In the genomic region with DNA sequence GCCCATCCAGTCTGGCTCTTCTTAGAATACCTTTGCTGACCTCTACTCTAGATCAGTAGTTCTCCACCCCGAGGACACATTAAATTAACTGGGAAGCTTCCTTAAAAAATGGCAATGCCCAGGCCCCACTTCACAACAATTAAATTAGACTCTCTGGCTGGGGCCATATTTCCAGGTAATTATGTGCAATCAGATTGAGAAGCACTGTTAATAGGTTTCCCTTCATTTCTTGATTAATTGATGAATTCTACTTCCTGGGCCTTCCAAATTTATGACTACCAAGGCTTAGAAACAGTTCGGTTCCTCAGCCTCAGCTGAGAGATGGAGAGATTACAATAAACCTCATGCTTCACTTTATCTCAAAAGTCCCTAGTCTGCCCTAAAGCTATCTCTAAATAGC, we compare ENCODE assay signal across 27 cellular contexts.
"Had no signal": no experiment of that assay in that cellular context is flagged by ENCODE, and none has a peak within 500 bp of the region (broad histone marks: within the 10 kb centered on the region; RNA-seq: fewer than 3 reads in every experiment).

No MANE protein-coding gene starts in this region.

- H3K4me1 ChIP-seq: right atrium auricular region, right lobe of liver, testis, transverse colon, vagina had no signal

- H3K27ac ChIP-seq: left ventricle myocardium inferior, ovary, right atrium auricular region, right lobe of liver, testis, thyroid gland, transverse colon, upper lobe of left lung, vagina had no signal

- H3K36me3 ChIP-seq: left ventricle myocardium inferior, ovary, right atrium auricular region, right lobe of liver, thyroid gland, transverse colon, upper lobe of left lung, vagina had no signal

- H3K27me3 ChIP-seq: ovary, right atrium auricular region, right lobe of liver, testis, thyroid gland, transverse colon, upper lobe of left lung, vagina had no signal

- H3K4me2 ChIP-seq: smooth muscle cell had no signal

- H3K9me3 ChIP-seq: left ventricle myocardium inferior, mucosa of descending colon, ovary, right atrium auricular region, right lobe of liver, testis, thyroid gland, transverse colon, upper lobe of left lung, vagina had no signal

- ATAC-seq: mucosa of descending colon; naive thymus-derived CD4-positive, alpha-beta T cell; natural killer cell treated with Interleukin-12 subunit alpha and Interleukin-12 subunit beta and Interleukin-15 and Interleukin-18, amount 100 ng/mL, for 72 hours; right lobe of liver; stimulated activated memory B cell treated with anti-CD40 and anti-IgM and Interleukin-4, amounts not matched to agents 10 μg/mL and 1 μg/mL and 100 μg/mL, for 72 hours; stimulated activated naive CD8-positive, alpha-beta T cell treated with anti-CD3 and anti-CD28 coated beads, Interleukin-15, amount 100 ng/mL, for 72 hours had no signal

- H3K4me3 ChIP-seq: left ventricle myocardium inferior, lung, mucosa of descending colon, ovary, right atrium auricular region, right lobe of liver, smooth muscle cell, testis, thyroid gland, transverse colon, upper lobe of left lung, vagina had no signal

- DNase-seq: hypothalamus; immature natural killer cell; kidney; left ventricle myocardium inferior; mesendoderm; midbrain; mucosa of descending colon; naive thymus-derived CD4-positive, alpha-beta T cell; ovary; right lobe of liver; stimulated activated CD4-positive, alpha-beta T cell treated with anti-CD3 and anti-CD28 coated beads, Interleukin-1b, Interleukin-23, amount 100 ng/mL, for 48 hours; stimulated activated CD4-positive, alpha-beta T cell treated with anti-CD3 and anti-CD28 coated beads, Interleukin-2, amount 100 ng/mL, for 48 hours; stimulated activated CD4-positive, alpha-beta T cell treated with anti-CD3 and anti-CD28 coated beads, Interleukin-4, amount 100 ng/mL, for 4 hours; stimulated activated CD8-positive, alpha-beta memory T cell treated with anti-CD3 and anti-CD28 coated beads, Interleukin-4, amount 100 ng/mL, for 48 hours; stimulated activated naive CD4-positive, alpha-beta T cell treated with Interleukin-2 at 50 U/mL for 16 hours; stimulated activated naive CD8-positive, alpha-beta T cell treated with anti-CD3 and anti-CD28 coated beads, Interleukin-15, amount 100 ng/mL, for 72 hours; substantia nigra; testis; thyroid gland; transverse colon; upper lobe of left lung had no signal
